Comparison of ENCODE assay signal across 7 cellular contexts in the genomic region with DNA sequence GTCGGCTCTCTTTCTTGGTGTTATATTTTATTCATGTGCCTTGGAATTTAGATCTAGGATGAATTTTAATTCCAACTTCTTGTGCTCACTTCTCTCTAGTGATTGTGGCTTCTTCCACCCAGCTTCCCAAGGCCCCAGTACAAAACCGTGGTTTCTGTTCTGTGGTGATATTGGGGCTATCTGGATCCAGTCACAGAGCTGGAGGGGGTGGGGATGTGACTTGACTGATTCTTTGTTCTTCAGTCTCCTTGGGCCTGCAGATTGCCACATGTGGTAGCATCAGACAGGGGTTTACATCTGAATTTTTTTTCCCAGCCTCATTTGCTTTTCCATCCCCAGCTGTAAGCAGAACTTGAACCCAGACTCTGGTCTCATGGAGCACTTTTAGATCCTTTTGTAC.
"Had no signal": no experiment of that assay in that cellular context is flagged by ENCODE, and none has a peak within 500 bp of the region (broad histone marks: within the 10 kb centered on the region; RNA-seq: fewer than 3 reads in every experiment).

No MANE protein-coding gene starts in this region.

- H3K27ac Mint-ChIP-seq: GM23338, HFFc6, IgD-negative memory B cell had no signal

- H3K9me3 ChIP-seq: HAP-1 had no signal

- H3K36me3 ChIP-seq: HAP-1 had no signal

- H3K27ac ChIP-seq: HL-60 had no signal

- H2AFZ ChIP-seq: GM23338 had no signal

- DNase-seq: HFFc6 had no signal

- ATAC-seq: GM23338, HCT116, HepG2 had no signal

- H3K4me2 ChIP-seq: GM23338 had no signal

- H3K36me3 Mint-ChIP-seq: IgD-negative memory B cell had no signal

- H3K4me3 Mint-ChIP-seq: GM23338, HFFc6, IgD-negative memory B cell had no signal

- H3K27me3 Mint-ChIP-seq: IgD-negative memory B cell had no signal

- H3K9me3 Mint-ChIP-seq: GM23338, HFFc6, IgD-negative memory B cell had no signal

- H3K4me3 ChIP-seq: GM23338, HAP-1 had no signal
